ENCODE assay signal across 11 cellular contexts in the genomic region with DNA sequence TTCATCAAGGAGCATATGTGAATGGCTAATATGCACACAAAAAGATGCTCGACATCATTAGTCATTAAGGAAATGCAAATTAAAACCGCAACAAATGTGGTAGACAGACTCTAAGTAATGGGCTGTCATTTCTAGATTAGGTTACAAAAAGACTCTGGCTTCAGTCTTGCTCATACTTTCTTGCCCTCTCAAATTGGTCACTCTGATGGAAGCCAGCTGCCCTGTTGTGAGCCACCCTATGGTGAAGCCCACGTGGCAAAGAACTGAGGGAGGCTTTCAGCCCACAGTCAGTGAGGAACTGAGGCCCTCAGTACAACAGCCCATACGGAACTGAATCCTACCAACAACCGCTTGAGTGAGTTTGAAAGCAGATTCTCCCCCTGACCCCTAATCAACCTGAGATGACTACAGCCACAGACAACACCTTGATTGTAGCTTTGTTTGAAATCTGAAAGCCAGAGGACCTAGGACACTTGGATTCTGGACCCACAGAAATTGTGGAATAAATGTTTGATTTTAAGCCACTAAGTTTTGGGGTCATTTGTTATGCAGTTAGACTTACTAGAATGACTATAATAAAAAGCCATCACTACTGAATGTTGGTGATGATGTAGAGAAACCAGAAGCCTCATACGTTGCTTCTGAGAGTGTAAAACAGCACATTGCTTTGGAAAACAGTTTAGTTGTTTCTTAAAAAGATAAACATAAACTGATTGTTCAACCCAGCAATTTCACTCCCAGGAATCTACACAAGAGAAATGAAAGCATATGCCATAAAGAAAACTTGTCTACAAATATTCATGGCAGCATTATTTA. TPM values are rescaled to one million over a fixed set of nuclear protein-coding genes. Genes with fewer than 3 reads are reported as not detected.
A peak's percentile ranks its signal among the peaks of the same experiment; 100 is the strongest.
DNase-seq lines count a peak whose midpoint lies in the region; ATAC-seq and TF ChIP-seq lines count a peak whose summit lies in the region.
"Had no signal": no experiment of that assay in that cellular context is flagged by ENCODE, and none has a peak within 500 bp of the region (broad histone marks: within the 10 kb centered on the region; RNA-seq: fewer than 3 reads in every experiment).

No MANE protein-coding gene starts in this region.

- no peaks in the 10 kb centered on the region for H3K4me1 ChIP-seq in left lung
- H3K4me1 ChIP-seq: SJSA1 had no signal

- DNase-seq in left lung (no peak), midbrain (lab: John Stamatoyannopoulos, UW) (no peak)
- no peak for DNase-seq in activated CD4-positive, alpha-beta T cell treated with anti-CD3 and anti-CD28 coated beads, Interleukin-2, amount 50 U/mL, for 1 hour
- DNase-seq in activated CD4-positive, alpha-beta T cell treated with anti-CD3 and anti-CD28 coated beads for 48 hours: no peak
- DNase-seq: dermis blood vessel endothelial cell had no signal

- no peak overlapping the region for H3K4me3 ChIP-seq in left lung
- H3K4me3 ChIP-seq: SJSA1 had no signal

- H3K27me3 ChIP-seq in left lung: no peaks in the 10 kb centered on the region
- H3K27me3 ChIP-seq: SJSA1 had no signal

- intact Hi-C loops in left lung (cut with DNase I): no loop called here

- H3K9me3 ChIP-seq in left lung: no peaks in the 10 kb centered on the region
- H3K9me3 ChIP-seq: SJSA1 had no signal

- H3K36me3 ChIP-seq in left lung: peaks cover 3 to 10% of the 10 kb centered on the region in 2 donors
- H3K36me3 ChIP-seq: SJSA1 had no signal

- ATAC-seq in GM18499 (IDR thresholded peaks at IDR 0.05; ENCODE audit: insufficient read depth, unreplicated experiment) (peak; percentile 91), GM21381 (IDR thresholded peaks at IDR 0.05; ENCODE audit: unreplicated experiment) (peak; percentile 97), HG03432 (IDR thresholded peaks at IDR 0.05; ENCODE audit: unreplicated experiment) (peak; percentile 98), esophagus mucosa (peak; percentile 78), left lung (no peak)
- ATAC-seq: HCT116 had no signal

- TF ChIP-seq CTCF in left lung (IDR thresholded peaks at IDR 0.05): no peak

- H3K27ac ChIP-seq in left lung: no peak overlapping the region
- H3K27ac ChIP-seq: SJSA1 had no signal

RNA-seq across cellular contexts. Expression of a gene that starts 45.7 kb away (rescaled TPM):
- total RNA-seq in esophagus mucosa (10.6 TPM), left lung (10 to 100 TPM in 1 of 2 donors, 1 to 10 TPM in 1; 7.4 to 13.5 TPM)

RNA-seq across cellular contexts. Expression of a gene that starts 55.3 kb away (rescaled TPM):
- total RNA-seq in esophagus mucosa: 0.64 TPM
- 1 to 10 TPM; 2.2 to 3.8 TPM for total RNA-seq in left lung
